21 cellular contexts compared by ENCODE assay signal in genomic region chrX:143757375-143757774, GRCh38. TPM values are rescaled to one million over a fixed set of nuclear protein-coding genes. Genes with fewer than 3 reads are reported as not detected.
"Had no signal": no experiment of that assay in that cellular context is flagged by ENCODE, and none has a peak within 500 bp of the region (broad histone marks: within the 10 kb centered on the region; RNA-seq: fewer than 3 reads in every experiment).

No MANE protein-coding gene starts in this region.

- H3K9me3 Mint-ChIP-seq: activated naive CD8-positive, alpha-beta T cell treated with anti-CD3 and anti-CD28 coated beads for 36 hours had no signal

- H3K27ac ChIP-seq: esophagus muscularis mucosa, parathyroid adenoma, stomach, uterus had no signal

- H3K36me3 ChIP-seq: esophagus muscularis mucosa, stomach, uterus had no signal

- H3K4me1 ChIP-seq: esophagus muscularis mucosa, parathyroid adenoma, stomach, uterus had no signal

- H3K9me3 ChIP-seq: esophagus muscularis mucosa, stomach, uterus had no signal

- DNase-seq: activated CD4-positive, alpha-beta T cell treated with anti-CD3 and anti-CD28 coated beads, Interleukin-2, amount 50 U/mL, for 48 hours; activated effector memory CD4-positive, alpha-beta T cell treated with anti-CD3 and anti-CD28 coated beads, Interleukin-2, amount 50 U/mL, for 16 hours; activated naive CD8-positive, alpha-beta T cell treated with anti-CD3 and anti-CD28 coated beads for 36 hours; activated T-cell treated with anti-CD3 and anti-CD28 coated beads, Interleukin-2, amount 50 U/mL, for 4 hours; anterior cingulate cortex; left ventricle myocardium superior; mesenchymal stem cell; retina; stimulated activated CD4-positive, alpha-beta T cell treated with anti-CD3 and anti-CD28 coated beads, Interleukin-15, amount 100 ng/mL, for 24 hours; stimulated activated CD4-positive, alpha-beta T cell treated with anti-CD3 and anti-CD28 coated beads, Interleukin-4, amount 100 ng/mL, for 4 hours; stomach; T-helper 17 cell; uterus had no signal

- H3K27ac Mint-ChIP-seq: activated naive CD8-positive, alpha-beta T cell treated with anti-CD3 and anti-CD28 coated beads for 36 hours; T-helper 17 cell had no signal

- H3K4me1 Mint-ChIP-seq: activated naive CD8-positive, alpha-beta T cell treated with anti-CD3 and anti-CD28 coated beads for 36 hours; T-helper 17 cell had no signal

- H3K4me3 Mint-ChIP-seq: activated naive CD8-positive, alpha-beta T cell treated with anti-CD3 and anti-CD28 coated beads for 36 hours; activated T-cell treated with anti-CD3 and anti-CD28 coated beads, Interleukin-2, amount 50 U/mL, for 4 hours; T-helper 17 cell had no signal

- H3K4me3 ChIP-seq: esophagus muscularis mucosa, stomach, uterus had no signal

- H3K27me3 Mint-ChIP-seq: activated naive CD8-positive, alpha-beta T cell treated with anti-CD3 and anti-CD28 coated beads for 36 hours; T-helper 17 cell had no signal

- H3K27me3 ChIP-seq: stomach, uterus had no signal

- H3K36me3 Mint-ChIP-seq: activated naive CD8-positive, alpha-beta T cell treated with anti-CD3 and anti-CD28 coated beads for 36 hours had no signal

- H3K9ac ChIP-seq: parathyroid adenoma had no signal

RNA-seq across cellular contexts. Expression of gene SPANXN2, which starts 36.8 kb away (rescaled TPM):
- total RNA-seq: activated naive CD8-positive, alpha-beta T cell treated with anti-CD3 and anti-CD28 coated beads for 36 hours; activated T-cell treated with anti-CD3 and anti-CD28 coated beads, Interleukin-2, amount 50 U/mL, for 4 hours; cerebellum; dermis microvascular lymphatic vessel endothelial cell; esophagus muscularis mucosa; fibroblast of villous mesenchyme; kidney epithelial cell; left ventricle myocardium superior; stomach; T-helper 17 cell; uterus had no signal
- polyA plus RNA-seq: neural cell, stomach, thymus had no signal
